14 cellular contexts compared by ENCODE assay signal in genomic region chr2:161975062-161975812, GRCh38.
DNase-seq lines count a peak whose midpoint lies in the region; ATAC-seq and TF ChIP-seq lines count a peak whose summit lies in the region.
"Had no signal": no experiment of that assay in that cellular context is flagged by ENCODE, and none has a peak within 500 bp of the region (broad histone marks: within the 10 kb centered on the region; RNA-seq: fewer than 3 reads in every experiment).

No MANE protein-coding gene starts in this region.

- no peaks in the 10 kb centered on the region for H3K9me3 Mint-ChIP-seq in activated naive CD4-positive, alpha-beta T cell treated with anti-CD3 and anti-CD28 coated beads, Interleukin-2, amount 50 U/mL, for 24 hours
- H3K9me3 Mint-ChIP-seq in activated naive CD8-positive, alpha-beta T cell treated with anti-CD3 and anti-CD28 coated beads for 36 hours, result no peaks in the 10 kb centered on the region

- no peaks in the 10 kb centered on the region for H3K9me3 ChIP-seq in spleen
- H3K9me3 ChIP-seq in WERI-Rb-1 (ENCODE audit: severe bottlenecking), result no peaks in the 10 kb centered on the region
- H3K9me3 ChIP-seq: gastroesophageal sphincter, pancreas had no signal

- DNase-seq in activated naive CD4-positive, alpha-beta T cell treated with Interleukin-2 at 50 U/mL for 16 hours, result no peak
- DNase-seq in NCI-H226, result peak; percentile 16
- DNase-seq in activated naive CD8-positive, alpha-beta T cell treated with anti-CD3 and anti-CD28 coated beads for 36 hours, result no peak
- no peak for DNase-seq in spleen
- DNase-seq in WERI-Rb-1, result no peak
- DNase-seq in SK-N-DZ (ENCODE audit: low spot score), result no peak
- DNase-seq: activated effector memory CD4-positive, alpha-beta T cell treated with anti-CD3 and anti-CD28 coated beads, Interleukin-2, amount 50 U/mL, for 16 hours; caudate nucleus; DMS153; pancreas; stimulated activated CD4-positive, alpha-beta T cell treated with anti-CD3 and anti-CD28 coated beads, Interleukin-12 subunit alpha, Interleukin-12 subunit beta, amount 100 ng/mL, for 4 hours had no signal

- H3K4me3 Mint-ChIP-seq in activated naive CD4-positive, alpha-beta T cell treated with anti-CD3 and anti-CD28 coated beads, Interleukin-2, amount 50 U/mL, for 24 hours, result no peak overlapping the region
- no peak overlapping the region for H3K4me3 Mint-ChIP-seq in activated naive CD8-positive, alpha-beta T cell treated with anti-CD3 and anti-CD28 coated beads for 36 hours

- 51 to 77% (median 63%) methylated on average over 3 of the region's 3 CpGs for WGBS in spleen, 5 donors

- peak overlapping the region in 7 of 8 donors; percentile 0 to 67 (median 65) for H3K27ac ChIP-seq in spleen
- no peak overlapping the region for H3K27ac ChIP-seq in WERI-Rb-1
- H3K27ac ChIP-seq: gastroesophageal sphincter, pancreas had no signal

- TF ChIP-seq POLR2A in spleen (IDR thresholded peaks at IDR 0.05), result no peak

- H3K27me3 ChIP-seq in spleen (replicated peaks in 1 of 7) (no peaks in the 10 kb centered on the region), WERI-Rb-1 (ENCODE audit: insufficient read depth, low read depth, severe bottlenecking) (no peaks in the 10 kb centered on the region)
- H3K27me3 ChIP-seq: gastroesophageal sphincter, pancreas had no signal

- ATAC-seq in HG03432 (IDR thresholded peaks at IDR 0.05; ENCODE audit: unreplicated experiment), result no peak
- ATAC-seq: gastroesophageal sphincter had no signal

- H3K27ac Mint-ChIP-seq in activated naive CD4-positive, alpha-beta T cell treated with anti-CD3 and anti-CD28 coated beads, Interleukin-2, amount 50 U/mL, for 24 hours, result peak overlapping the region; percentile 24
- H3K27ac Mint-ChIP-seq in activated naive CD8-positive, alpha-beta T cell treated with anti-CD3 and anti-CD28 coated beads for 36 hours, result peak overlapping the region; percentile 59

- H3K36me3 Mint-ChIP-seq in activated naive CD4-positive, alpha-beta T cell treated with anti-CD3 and anti-CD28 coated beads, Interleukin-2, amount 50 U/mL, for 24 hours, result no peaks in the 10 kb centered on the region
- H3K36me3 Mint-ChIP-seq in activated naive CD8-positive, alpha-beta T cell treated with anti-CD3 and anti-CD28 coated beads for 36 hours, result peaks cover 2% of the 10 kb centered on the region

- H3K27me3 Mint-ChIP-seq in activated naive CD4-positive, alpha-beta T cell treated with anti-CD3 and anti-CD28 coated beads, Interleukin-2, amount 50 U/mL, for 24 hours, result peaks cover 2% of the 10 kb centered on the region
- H3K27me3 Mint-ChIP-seq in activated naive CD8-positive, alpha-beta T cell treated with anti-CD3 and anti-CD28 coated beads for 36 hours, result peaks cover 5% of the 10 kb centered on the region

- intact Hi-C loops in spleen (cut with DNase I; ENCODE audit: low total_unique reads), result no loop called here

- H3K4me3 ChIP-seq in spleen (no peak overlapping the region), WERI-Rb-1 (ENCODE audit: low read depth, low read length) (no peak overlapping the region)
- H3K4me3 ChIP-seq: gastroesophageal sphincter, pancreas had no signal

- H3K36me3 ChIP-seq in spleen (no peaks in the 10 kb centered on the region), WERI-Rb-1 (no peaks in the 10 kb centered on the region)
- H3K36me3 ChIP-seq: gastroesophageal sphincter, pancreas had no signal

- peaks cover 39% of the 10 kb centered on the region for H3K4me1 Mint-ChIP-seq in activated naive CD4-positive, alpha-beta T cell treated with anti-CD3 and anti-CD28 coated beads, Interleukin-2, amount 50 U/mL, for 24 hours
- peaks cover 30% of the 10 kb centered on the region for H3K4me1 Mint-ChIP-seq in activated naive CD8-positive, alpha-beta T cell treated with anti-CD3 and anti-CD28 coated beads for 36 hours

- TF ChIP-seq CTCF in spleen (IDR thresholded peaks at IDR 0.05 in 8 of 11, conservative IDR thresholded peaks at IDR 0.05 in 3 of 11) (no peak), WERI-Rb-1 (IDR thresholded peaks at IDR 0.05; ENCODE audit: low read depth, low read length) (no peak)

- peaks cover 0 to 14% (median 11%) of the 10 kb centered on the region in 6 donors for H3K4me1 ChIP-seq in spleen
- H3K4me1 ChIP-seq: gastroesophageal sphincter, pancreas had no signal
